ENCODE assay signal across 11 cellular contexts in genomic region chr15:59968314-59968713, GRCh38. TPM values are rescaled to one million over a fixed set of nuclear protein-coding genes. Genes with fewer than 3 reads are reported as not detected.
"Had no signal": no experiment of that assay in that cellular context is flagged by ENCODE, and none has a peak within 500 bp of the region (broad histone marks: within the 10 kb centered on the region; RNA-seq: fewer than 3 reads in every experiment).

No MANE protein-coding gene starts in this region.

- ATAC-seq: GM23338, HCT116, K562 had no signal

- H3K4me3 ChIP-seq: GM23338, HAP-1, K562 had no signal

- H3K4me1 ChIP-seq: HAP-1 had no signal

- H3K27ac ChIP-seq: HL-60 had no signal

- FAIRE-seq: K562 had no signal

- H3K36me3 ChIP-seq: HAP-1 had no signal

- H3K9me3 ChIP-seq: HAP-1 had no signal

- DNase-seq: H7, HFFc6, IMR-90, KG1 had no signal

- H2AFZ ChIP-seq: GM23338 had no signal

- H3K4me2 ChIP-seq: GM23338 had no signal

RNA-seq across cellular contexts. Expression of gene FOXB1, which starts 35.8 kb away (rescaled TPM):
- total RNA-seq: H4, HFFc6, HT1080, IMR-90, K562 had no signal
- polyA plus RNA-seq: IMR-90, K562 had no signal
